Comparison of ENCODE assay signal across 8 cellular contexts in the genomic region with DNA sequence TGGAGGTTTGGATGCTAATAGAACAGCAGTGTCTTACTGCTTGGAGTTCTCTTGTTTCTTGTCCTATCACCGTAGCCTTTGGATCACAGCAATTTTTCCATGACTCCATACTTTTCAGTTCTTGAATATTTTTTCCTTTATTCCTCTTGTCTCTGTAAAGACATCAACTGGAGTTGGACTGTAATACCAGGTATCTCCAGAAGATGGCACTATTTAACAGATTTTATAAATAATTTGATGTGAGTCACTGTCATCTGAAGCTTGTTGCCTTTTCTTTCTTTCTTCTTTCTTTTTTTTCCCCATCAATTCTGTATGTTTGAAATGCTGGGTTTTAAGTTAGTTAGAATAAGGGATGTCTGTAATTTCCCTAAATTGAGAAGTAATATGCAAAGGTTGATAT. TPM values are rescaled to one million over a fixed set of nuclear protein-coding genes. Genes with fewer than 3 reads are reported as not detected.
A peak's percentile ranks its signal among the peaks of the same experiment; 100 is the strongest.
DNase-seq lines count a peak whose midpoint lies in the region; ATAC-seq and TF ChIP-seq lines count a peak whose summit lies in the region.

No MANE protein-coding gene starts in this region.

- TF ChIP-seq RAD21 in liver (IDR thresholded peaks at IDR 0.05): peak; percentile 63 to 75

- TF ChIP-seq CTCF in liver (IDR thresholded peaks at IDR 0.05; ENCODE audit: low read depth, low read length, missing input control): peak; percentile 59

- WGBS in liver: 78% methylated on average over 1 of the region's 1 CpG

- no peak overlapping the region for H3K9ac ChIP-seq in liver (ENCODE audit: low read depth in 1 of 2, low read length in 2 of 2)

- no peaks in the 10 kb centered on the region for H3K27me3 ChIP-seq in liver (ENCODE audit: control insufficient read depth in 4 of 4, insufficient read depth in 4 of 4, low read length in 3 of 4)

- no peak overlapping the region for H3K27ac ChIP-seq in liver (ENCODE audit: low read depth in 1 of 2, low read length in 2 of 2)

- H3K4me1 ChIP-seq in liver (ENCODE audit: control insufficient read depth in 4 of 4, insufficient read depth in 4 of 4, low read length in 3 of 4): no peaks in the 10 kb centered on the region

- H3K4me3 ChIP-seq in liver (ENCODE audit: low read depth in 1 of 3, low read length in 3 of 3): no peak overlapping the region

- no peak for ATAC-seq in GM21576 (IDR thresholded peaks at IDR 0.05; ENCODE audit: unreplicated experiment)
- ATAC-seq in GM18502 (IDR thresholded peaks at IDR 0.05; ENCODE audit: poor library complexity, unreplicated experiment): no peak

- DNase-seq in NCI-H2029 (lab: John Stamatoyannopoulos, UW) (peak; percentile 15), NCI-H2029 treated with DMSO at 0.1 percent for 48 hours (lab: John Stamatoyannopoulos, UW) (no peak), NAMALWA (ENCODE audit: low spot score) (peak; percentile 61), astrocyte of the hippocampus (ENCODE audit: low read depth, low spot score) (peak; percentile 68), middle frontal gyrus (ENCODE audit: extremely low spot score, low spot score) (no peak)

- no peaks in the 10 kb centered on the region for H3K36me3 ChIP-seq in liver (ENCODE audit: control insufficient read depth in 4 of 4, insufficient read depth in 3 of 4, low read depth in 1 of 4, low read length in 3 of 4)

- H3K9me3 ChIP-seq in liver (ENCODE audit: control insufficient read depth in 4 of 4, low read length in 3 of 4): no peaks in the 10 kb centered on the region

TF ChIP-seq in liver, 16 proteins besides CTCF, POLR2A, EP300 and RAD21:
- TF ChIP-seq TAF1 (conservative IDR thresholded peaks at IDR 0.05): no peak
- TF ChIP-seq, protein P1, sequence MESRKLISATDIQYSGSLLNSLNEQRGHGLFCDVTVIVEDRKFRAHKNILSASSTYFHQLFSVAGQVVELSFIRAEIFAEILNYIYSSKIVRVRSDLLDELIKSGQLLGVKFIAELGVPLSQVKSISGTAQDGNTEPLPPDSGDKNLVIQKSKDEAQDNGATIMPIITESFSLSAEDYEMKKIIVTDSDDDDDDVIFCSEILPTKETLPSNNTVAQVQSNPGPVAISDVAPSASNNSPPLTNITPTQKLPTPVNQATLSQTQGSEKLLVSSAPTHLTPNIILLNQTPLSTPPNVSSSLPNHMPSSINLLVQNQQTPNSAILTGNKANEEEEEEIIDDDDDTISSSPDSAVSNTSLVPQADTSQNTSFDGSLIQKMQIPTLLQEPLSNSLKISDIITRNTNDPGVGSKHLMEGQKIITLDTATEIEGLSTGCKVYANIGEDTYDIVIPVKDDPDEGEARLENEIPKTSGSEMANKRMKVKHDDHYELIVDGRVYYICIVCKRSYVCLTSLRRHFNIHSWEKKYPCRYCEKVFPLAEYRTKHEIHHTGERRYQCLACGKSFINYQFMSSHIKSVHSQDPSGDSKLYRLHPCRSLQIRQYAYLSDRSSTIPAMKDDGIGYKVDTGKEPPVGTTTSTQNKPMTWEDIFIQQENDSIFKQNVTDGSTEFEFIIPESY (IDR thresholded peaks at IDR 0.05): no peak
- TF ChIP-seq FOXA2 (IDR thresholded peaks at IDR 0.05): no peak

RNA-seq across cellular contexts. Expression of a gene that starts 24.1 kb away (rescaled TPM):
- total RNA-seq in liver: 10 to 100 TPM in 1 of 2 donors, 1 to 10 TPM in 1; 5.7 to 18.4 TPM
- 10 to 100 TPM; 11.4 to 12.7 TPM for polyA plus RNA-seq in liver

Comparison
In these comparisons a context has a peak if more than half of its experiments do, and no peak if none do; other contexts are left out.
1. DNase-seq: peak in NCI-H2029 (single experiment), NAMALWA (single experiment) and astrocyte of the hippocampus (single experiment); none in NCI-H2029 treated with DMSO at 0.1 percent for 48 hours (single experiment) and middle frontal gyrus (single experiment).